25 cellular contexts compared by ENCODE assay signal in genomic region chr6:165732696-165733486, GRCh38.
DNase-seq lines count a peak whose midpoint lies in the region; ATAC-seq and TF ChIP-seq lines count a peak whose summit lies in the region.
"Had no signal": no experiment of that assay in that cellular context is flagged by ENCODE, and none has a peak within 500 bp of the region (broad histone marks: within the 10 kb centered on the region; RNA-seq: fewer than 3 reads in every experiment).

No MANE protein-coding gene starts in this region.

- ATAC-seq in GM18502 (IDR thresholded peaks at IDR 0.05; ENCODE audit: poor library complexity, unreplicated experiment): peak; percentile 93
- peak; percentile 69 for ATAC-seq in GM19463 (IDR thresholded peaks at IDR 0.05; ENCODE audit: unreplicated experiment)
- peak; percentile 66 for ATAC-seq in HG02852 (IDR thresholded peaks at IDR 0.05; ENCODE audit: unreplicated experiment)
- ATAC-seq in GM21723 (IDR thresholded peaks at IDR 0.05; ENCODE audit: unreplicated experiment): no peak
- ATAC-seq: A549; gastroesophageal sphincter; stimulated activated naive CD8-positive, alpha-beta T cell treated with anti-CD3 and anti-CD28 coated beads, Interleukin-15, amount 100 ng/mL, for 72 hours had no signal

- peak; percentile 53 to 68 for DNase-seq in NCI-H526 (lab: John Stamatoyannopoulos, UW)
- DNase-seq in hepatic stellate cell (ENCODE audit: low spot score): no peak
- DNase-seq in PC-9: no peak
- DNase-seq in UCSD-AML1 (lab: John Stamatoyannopoulos, UW; ENCODE audit: unreplicated experiment): no peak
- DNase-seq: activated CD4-positive, alpha-beta memory T cell treated with anti-CD3 and anti-CD28 coated beads, Interleukin-2, amount 10 ng/mL, durations not matched to agents 7 days and 5 days; activated naive CD4-positive, alpha-beta T cell treated with anti-CD3 and anti-CD28 coated beads for 36 hours; activated T-cell treated with anti-CD3 and anti-CD28 coated beads, Interleukin-2, amount 50 U/mL, for 24 hours; aorta; Calu3; cerebellar nuclear complex; effector CD8-positive, alpha-beta T cell; KBM-7; NCI-H1694 treated with DMSO at 0.1 percent for 48 hours; NCI-H2227 treated with DMSO at 0.1 percent for 48 hours; NK-92 treated with Interleukin-12 subunit alpha and Interleukin-12 subunit beta, amount 100 ng/mL, for 24 hours; stimulated activated naive CD8-positive, alpha-beta T cell treated with anti-CD3 and anti-CD28 coated beads, Interleukin-15, amount 100 ng/mL, for 72 hours; upper lobe of left lung had no signal

- no peak for TF ChIP-seq CTCF in PC-9 (conservative IDR thresholded peaks at IDR 0.05)

- H3K4me2 ChIP-seq in PC-9: no peak overlapping the region
- H3K4me2 ChIP-seq: A549, BLaER1 had no signal

- no peaks in the 10 kb centered on the region for H3K36me3 ChIP-seq in PC-9 (ENCODE audit: low read depth)
- H3K36me3 ChIP-seq: BLaER1, esophagus muscularis mucosa, gastroesophageal sphincter, upper lobe of left lung had no signal

- no peaks in the 10 kb centered on the region for H3K4me1 ChIP-seq in PC-9 (replicated peaks; ENCODE audit: insufficient read depth)
- H3K4me1 ChIP-seq: BLaER1, esophagus muscularis mucosa, gastroesophageal sphincter had no signal

- no peaks in the 10 kb centered on the region for H3F3A ChIP-seq in PC-9 (ENCODE audit: insufficient read depth, low read depth)

- BruUV-seq in PC-9 (replicated peaks; lab: Mats Ljungman, UMichigan): no TSS peak

- H3K9me2 ChIP-seq in PC-9 (ENCODE audit: insufficient read depth): no peaks in the 10 kb centered on the region

- POLR2A ChIA-PET in PC-9 (lab: Charles Lee; ENCODE audit: unreplicated experiment): no interaction called here

- H3K4me3 ChIP-seq in PC-9: no peak overlapping the region
- H3K4me3 ChIP-seq: A549, BLaER1, esophagus muscularis mucosa, gastroesophageal sphincter, upper lobe of left lung had no signal

- intact Hi-C loops in PC-9 (cut with micrococcal nuclease; ENCODE audit: unreplicated experiment): no loop called here

- H3K9me3 ChIP-seq in PC-9 (ENCODE audit: insufficient read depth, low read depth): no peaks in the 10 kb centered on the region
- H3K9me3 ChIP-seq: A549, gastroesophageal sphincter, upper lobe of left lung had no signal

- no peaks in the 10 kb centered on the region for H3K79me2 ChIP-seq in PC-9 (ENCODE audit: low read depth)

- no peaks in the 10 kb centered on the region for H4K20me1 ChIP-seq in PC-9 (ENCODE audit: insufficient read depth)
- H4K20me1 ChIP-seq: BLaER1 had no signal

- CTCF ChIA-PET in PC-9 (lab: Charles Lee): no interaction called here

- no peak overlapping the region for H3K27ac ChIP-seq in PC-9
- H3K27ac ChIP-seq: A549, BLaER1, esophagus muscularis mucosa, gastroesophageal sphincter, upper lobe of left lung had no signal

- no peak overlapping the region for H2AFZ ChIP-seq in PC-9

- peaks cover 42% of the 10 kb centered on the region for H3K27me3 ChIP-seq in PC-9 (ENCODE audit: insufficient read depth, low read depth)
- H3K27me3 ChIP-seq: BLaER1, upper lobe of left lung had no signal

Comparison
In these comparisons a context has a peak if more than half of its experiments do, and no peak if none do; other contexts are left out.
1. DNase-seq: peak in NCI-H526 (2 of 2); none in hepatic stellate cell (single experiment), PC-9 (0 of 2) and UCSD-AML1 (single experiment).